In the genomic region with DNA sequence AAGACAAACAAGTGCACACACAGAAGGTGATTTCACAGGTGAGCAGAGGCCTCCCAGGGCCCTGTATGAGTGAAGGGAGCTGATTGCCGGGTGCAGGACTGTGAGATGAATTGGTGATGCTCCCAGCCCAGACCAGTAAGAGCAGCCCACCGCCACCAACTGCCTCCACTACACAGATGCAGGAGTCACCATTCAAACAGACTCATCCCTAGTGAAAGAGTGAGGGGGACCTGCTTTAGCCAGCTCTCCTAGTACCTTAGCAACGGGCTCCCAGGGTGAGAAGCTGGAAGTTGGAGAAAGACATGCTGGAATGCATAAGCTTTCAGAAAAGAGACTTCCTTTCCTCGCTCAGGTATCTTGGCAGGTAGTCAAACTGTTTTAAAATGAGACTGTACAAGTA, we compare ENCODE assay signal across 26 cellular contexts.
A peak's percentile ranks its signal among the peaks of the same experiment; 100 is the strongest.
DNase-seq lines count a peak whose midpoint lies in the region; ATAC-seq and TF ChIP-seq lines count a peak whose summit lies in the region.
"Had no signal": no experiment of that assay in that cellular context is flagged by ENCODE, and none has a peak within 500 bp of the region (broad histone marks: within the 10 kb centered on the region; RNA-seq: fewer than 3 reads in every experiment).

No MANE protein-coding gene starts in this region.

- H3K23ac ChIP-seq in mesendoderm (ENCODE audit: low read length), result no peak overlapping the region

- WGBS in endodermal cell (ENCODE audit: insufficient coverage in 1 of 2, insufficient read length in 1 of 2), 2 experiments, result 90% methylated on average over 2 to 3 of the region's 4 CpGs
- WGBS in right lobe of liver (ENCODE audit: insufficient coverage, low coverage, low lambda C conversion rate, missing lambda C conversion rate), result 50% methylated on average over 3 of the region's 4 CpGs
- WGBS in sigmoid colon, 2 donors, result 91 to 93% methylated on average over 4 of the region's 4 CpGs
- WGBS in lower leg skin, 2 donors, result 64 to 68% methylated on average over 4 of the region's 4 CpGs
- WGBS in mesendoderm (ENCODE audit: extremely low coverage, insufficient coverage, low lambda C conversion rate), result no CpG with 5 or more reads among the region's 4 CpGs

- no peak for TF ChIP-seq POLR2A in right lobe of liver (IDR thresholded peaks at IDR 0.05)
- no peak for TF ChIP-seq POLR2A in sigmoid colon (IDR thresholded peaks at IDR 0.05)
- TF ChIP-seq POLR2A in lower leg skin (IDR thresholded peaks at IDR 0.05), result no peak

- H3K4me1 ChIP-seq in HUES48 (ENCODE audit: control insufficient read depth, insufficient read depth, low read length) (peaks cover 8% of the 10 kb centered on the region), endodermal cell (ENCODE audit: control insufficient read depth, insufficient read depth, low read length) (no peaks in the 10 kb centered on the region), right lobe of liver (peaks cover 0 to 20% (median 9%) of the 10 kb centered on the region in 4 donors), sigmoid colon (peaks cover 0 to 24% (median 12%) of the 10 kb centered on the region in 4 donors), mesendoderm (ENCODE audit: control insufficient read depth, low read depth, low read length) (no peaks in the 10 kb centered on the region)
- H3K4me1 ChIP-seq: A549, upper lobe of right lung had no signal

- no peaks in the 10 kb centered on the region for H3K27me3 ChIP-seq in HUES48 (ENCODE audit: control insufficient read depth, insufficient read depth, low read length)
- no peaks in the 10 kb centered on the region for H3K27me3 ChIP-seq in endodermal cell (ENCODE audit: control insufficient read depth, insufficient read depth, low read length, poor library complexity, severe bottlenecking)
- H3K27me3 ChIP-seq in right lobe of liver, result no peaks in the 10 kb centered on the region
- no peaks in the 10 kb centered on the region for H3K27me3 ChIP-seq in sigmoid colon
- no peaks in the 10 kb centered on the region for H3K27me3 ChIP-seq in mesendoderm (ENCODE audit: insufficient read depth, low read length, poor library complexity)
- H3K27me3 ChIP-seq: gastrocnemius medialis, hepatocyte, upper lobe of right lung had no signal

- no peaks in the 10 kb centered on the region for H3K9me3 Mint-ChIP-seq in endodermal cell
- H3K9me3 Mint-ChIP-seq: activated CD4-positive, alpha-beta memory T cell treated with anti-CD3 and anti-CD28 coated beads, Interleukin-2, amount 10 ng/mL, durations not matched to agents 7 days and 5 days; CD4-positive, alpha-beta T cell; dendritic cell treated with granulocyte-macrophage colony-stimulating factor and Interleukin-4, amounts not matched to agents 40 ng/mL and 50 ng/mL, for 4 days; IgD-negative memory B cell; naive B cell; stimulated activated effector memory CD8-positive, alpha-beta T cell treated with anti-CD3 and anti-CD28 coated beads, Interleukin-12 subunit alpha, Interleukin-12 subunit beta, amount 100 ng/mL, for 72 hours had no signal

- H3K4me3 ChIP-seq in HUES48 (ENCODE audit: low read depth, low read length) (no peak overlapping the region), endodermal cell (ENCODE audit: low read length) (no peak overlapping the region), right lobe of liver (no peak overlapping the region), sigmoid colon (no peak overlapping the region), lower leg skin (ENCODE audit: low read depth, poor library complexity, severe bottlenecking) (no peak overlapping the region), mesendoderm (ENCODE audit: low read length) (no peak overlapping the region)
- H3K4me3 ChIP-seq: A549, gastrocnemius medialis, hepatocyte, psoas muscle, upper lobe of right lung had no signal

- H4K8ac ChIP-seq in mesendoderm (ENCODE audit: low read depth, low read length), result no peak overlapping the region

- H3K9me3 ChIP-seq in HUES48 (ENCODE audit: control insufficient read depth, insufficient read depth, low read length) (no peaks in the 10 kb centered on the region), endodermal cell (ENCODE audit: control insufficient read depth, low read length) (no peaks in the 10 kb centered on the region), right lobe of liver (no peaks in the 10 kb centered on the region), sigmoid colon (no peaks in the 10 kb centered on the region)
- H3K9me3 ChIP-seq: A549, gastrocnemius medialis, psoas muscle, SK-N-SH, upper lobe of right lung had no signal

- DNase-seq in endodermal cell (no peak), right lobe of liver (no peak), sigmoid colon (no peak), SW 1271 (lab: John Stamatoyannopoulos, UW) (no peak), lower leg skin (ENCODE audit: low spot score in 2 of 2) (no peak), mesendoderm (no peak), head of caudate nucleus (no peak)
- DNase-seq: activated CD4-positive, alpha-beta memory T cell treated with anti-CD3 and anti-CD28 coated beads, Interleukin-2, amount 10 ng/mL, durations not matched to agents 7 days and 5 days; activated CD4-positive, alpha-beta T cell treated with anti-CD3 and anti-CD28 coated beads for 1 hour; activated CD8-positive, alpha-beta memory T cell treated with anti-CD3 and anti-CD28 coated beads, Interleukin-2, amount 50 U/mL, for 4 hours; activated naive CD4-positive, alpha-beta T cell treated with Interleukin-2 at 50 U/mL for 16 hours; AML-193; CD4-positive, alpha-beta T cell; GF-D8; naive B cell; T-helper 2 cell; upper lobe of right lung had no signal

- H3K27ac ChIP-seq in HUES48 (ENCODE audit: low read depth, low read length) (peak overlapping the region; percentile 62), endodermal cell (ENCODE audit: low read depth, low read length) (peak overlapping the region; percentile 59), right lobe of liver (peak overlapping the region; percentile 33 to 66 (median 57)), sigmoid colon (peak overlapping the region in 3 of 4 donors; percentile 59 to 78 (median 60)), mesendoderm (ENCODE audit: low read depth, low read length) (no peak overlapping the region)
- H3K27ac ChIP-seq: hepatocyte, psoas muscle, upper lobe of right lung had no signal

- no peak overlapping the region for H3K4me3 Mint-ChIP-seq in endodermal cell
- H3K4me3 Mint-ChIP-seq: activated CD4-positive, alpha-beta memory T cell treated with anti-CD3 and anti-CD28 coated beads, Interleukin-2, amount 10 ng/mL, durations not matched to agents 7 days and 5 days; CD4-positive, alpha-beta T cell; dendritic cell treated with granulocyte-macrophage colony-stimulating factor and Interleukin-4, amounts not matched to agents 40 ng/mL and 50 ng/mL, for 4 days; IgD-negative memory B cell; stimulated activated effector memory CD8-positive, alpha-beta T cell treated with anti-CD3 and anti-CD28 coated beads, Interleukin-12 subunit alpha, Interleukin-12 subunit beta, amount 100 ng/mL, for 72 hours had no signal

- no peak overlapping the region for H3K4ac ChIP-seq in mesendoderm (ENCODE audit: low read depth, low read length)

- TF ChIP-seq EP300 in sigmoid colon (IDR thresholded peaks at IDR 0.05), result no peak

- peak; percentile 31 to 49 (median 38) for ATAC-seq in right lobe of liver
- ATAC-seq: A549; stimulated activated effector memory CD8-positive, alpha-beta T cell treated with anti-CD3 and anti-CD28 coated beads, Interleukin-12 subunit alpha, Interleukin-12 subunit beta, amount 100 ng/mL, for 72 hours had no signal

- H3K56ac ChIP-seq in mesendoderm (ENCODE audit: low read length), result no peak overlapping the region

- peaks cover 11% of the 10 kb centered on the region for H3K4me1 Mint-ChIP-seq in endodermal cell
- H3K4me1 Mint-ChIP-seq: activated CD4-positive, alpha-beta memory T cell treated with anti-CD3 and anti-CD28 coated beads, Interleukin-2, amount 10 ng/mL, durations not matched to agents 7 days and 5 days; IgD-negative memory B cell; naive B cell; stimulated activated effector memory CD8-positive, alpha-beta T cell treated with anti-CD3 and anti-CD28 coated beads, Interleukin-12 subunit alpha, Interleukin-12 subunit beta, amount 100 ng/mL, for 72 hours had no signal

- H3K9ac ChIP-seq in HUES48 (ENCODE audit: low read depth, low read length) (peak overlapping the region; percentile 37; the same call in 1 of the 2 replicates), endodermal cell (ENCODE audit: extremely low read depth, low read length, poor library complexity, severe bottlenecking) (no peak overlapping the region), mesendoderm (ENCODE audit: low read length) (no peak overlapping the region)
- H3K9ac ChIP-seq: SK-N-SH had no signal

- H3K36me3 ChIP-seq in HUES48 (ENCODE audit: control insufficient read depth, insufficient read depth, low read length) (peaks cover 17% of the 10 kb centered on the region), endodermal cell (ENCODE audit: control insufficient read depth, insufficient read depth, low read length) (peaks cover 31% of the 10 kb centered on the region), right lobe of liver (peaks cover 0 to 5% (median 0%) of the 10 kb centered on the region in 4 donors), sigmoid colon (peaks cover 0 to 14% (median 5%) of the 10 kb centered on the region in 4 donors), mesendoderm (ENCODE audit: control insufficient read depth, insufficient read depth, low read length) (no peaks in the 10 kb centered on the region)
- H3K36me3 ChIP-seq: gastrocnemius medialis had no signal

- H3K4me2 ChIP-seq in mesendoderm (ENCODE audit: low read length), result no peak overlapping the region
- H3K4me2 ChIP-seq: A549, hepatocyte, SK-N-SH had no signal

- no peak overlapping the region for H3K27ac Mint-ChIP-seq in endodermal cell
- H3K27ac Mint-ChIP-seq: activated CD4-positive, alpha-beta memory T cell treated with anti-CD3 and anti-CD28 coated beads, Interleukin-2, amount 10 ng/mL, durations not matched to agents 7 days and 5 days; CD4-positive, alpha-beta T cell; dendritic cell treated with granulocyte-macrophage colony-stimulating factor and Interleukin-4, amounts not matched to agents 40 ng/mL and 50 ng/mL, for 4 days; IgD-negative memory B cell; stimulated activated effector memory CD8-positive, alpha-beta T cell treated with anti-CD3 and anti-CD28 coated beads, Interleukin-12 subunit alpha, Interleukin-12 subunit beta, amount 100 ng/mL, for 72 hours had no signal

- no peak overlapping the region for H3K18ac ChIP-seq in mesendoderm (ENCODE audit: low read length)

- TF ChIP-seq CTCF in endodermal cell (conservative IDR thresholded peaks at IDR 0.05) (no peak), right lobe of liver (IDR thresholded peaks at IDR 0.05) (no peak), sigmoid colon (IDR thresholded peaks at IDR 0.05) (no peak), lower leg skin (IDR thresholded peaks at IDR 0.05) (no peak)

- H3K27me3 Mint-ChIP-seq in endodermal cell (ENCODE audit: insufficient read depth), result no peaks in the 10 kb centered on the region
- H3K27me3 Mint-ChIP-seq: activated CD4-positive, alpha-beta memory T cell treated with anti-CD3 and anti-CD28 coated beads, Interleukin-2, amount 10 ng/mL, durations not matched to agents 7 days and 5 days; CD4-positive, alpha-beta T cell; dendritic cell treated with granulocyte-macrophage colony-stimulating factor and Interleukin-4, amounts not matched to agents 40 ng/mL and 50 ng/mL, for 4 days; IgD-negative memory B cell; naive B cell had no signal

- no peaks in the 10 kb centered on the region for H3K79me1 ChIP-seq in mesendoderm (ENCODE audit: low read length)

- no peak overlapping the region for H2BK15ac ChIP-seq in mesendoderm (replicated peaks; ENCODE audit: low read depth)

- H4K5ac ChIP-seq in mesendoderm (ENCODE audit: low read length), result no peak overlapping the region

- no peaks in the 10 kb centered on the region for H3K79me2 ChIP-seq in mesendoderm (ENCODE audit: control insufficient read depth, insufficient read depth, low read length)
- H3K79me2 ChIP-seq: hepatocyte had no signal

- H2AK5ac ChIP-seq in mesendoderm (ENCODE audit: low read length), result no peak overlapping the region

- H2BK120ac ChIP-seq in mesendoderm (ENCODE audit: low read depth, low read length), result no peak overlapping the region

- H2BK5ac ChIP-seq in mesendoderm (ENCODE audit: low read length), result no peak overlapping the region

- H3K36me3 Mint-ChIP-seq in endodermal cell (ENCODE audit: low read depth), result peaks cover 51% of the 10 kb centered on the region

- intact Hi-C loops in right lobe of liver (cut with DNase I) (no loop called here), sigmoid colon (cut with DNase I) (no loop called here), lower leg skin (cut with DNase I; ENCODE audit: low total_unique reads) (no loop called here), head of caudate nucleus (cut with DNase I) (no loop called here)
